ENCODE assay signal across 18 cellular contexts in the genomic region with DNA sequence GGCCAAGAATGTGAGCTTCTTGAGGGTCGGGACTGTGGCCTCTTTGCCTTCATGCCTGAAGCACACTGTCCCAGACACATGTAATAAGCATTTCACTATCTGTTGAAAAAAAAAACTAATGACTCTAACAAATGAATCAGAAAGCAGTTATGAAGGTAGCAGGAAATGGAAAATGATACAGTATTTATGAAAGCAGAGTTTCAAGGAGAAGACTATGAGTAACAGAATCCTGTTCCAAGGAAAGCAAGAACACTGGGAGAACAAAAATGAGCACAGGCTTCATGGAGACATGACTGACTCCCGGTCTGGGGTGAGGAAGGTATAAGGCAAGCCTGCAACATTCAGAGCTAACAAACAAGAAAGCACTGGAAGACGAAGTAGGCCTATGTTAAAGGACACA.
A peak's percentile ranks its signal among the peaks of the same experiment; 100 is the strongest.
DNase-seq lines count a peak whose midpoint lies in the region; ATAC-seq and TF ChIP-seq lines count a peak whose summit lies in the region.
"Had no signal": no experiment of that assay in that cellular context is flagged by ENCODE, and none has a peak within 500 bp of the region (broad histone marks: within the 10 kb centered on the region; RNA-seq: fewer than 3 reads in every experiment).

No MANE protein-coding gene starts in this region.

- no peaks in the 10 kb centered on the region for H3K9me3 Mint-ChIP-seq in GM23338
- H3K9me3 Mint-ChIP-seq in activated T-cell treated with anti-CD3 and anti-CD28 coated beads, Interleukin-2, amount 50 U/mL, for 24 hours = no peaks in the 10 kb centered on the region

- WGBS in mammary epithelial cell (ENCODE audit: low coverage, missing lambda C conversion rate) = 67% methylated on average over 3 of the region's 3 CpGs

- H3K27me3 Mint-ChIP-seq in GM23338 (ENCODE audit: insufficient read depth, low read depth, poor library complexity) = no peaks in the 10 kb centered on the region
- H3K27me3 Mint-ChIP-seq in activated T-cell treated with anti-CD3 and anti-CD28 coated beads, Interleukin-2, amount 50 U/mL, for 24 hours = peaks cover 8% of the 10 kb centered on the region
- H3K27me3 Mint-ChIP-seq: B cell had no signal

- TF ChIP-seq CTCF in AG04450 (IDR thresholded peaks at IDR 0.05; ENCODE audit: low read depth, low read length) (no peak), GM23338 (conservative IDR thresholded peaks at IDR 0.05; ENCODE audit: low read depth in 2 of 2) (no peak), mammary epithelial cell (conservative IDR thresholded peaks at IDR 0.05 in 1 of 2, IDR thresholded peaks at IDR 0.05 in 1 of 2; ENCODE audit: extremely low read depth in 1 of 2, insufficient read depth in 1 of 2, low read depth in 1 of 2, low read length in 2 of 2) (no peak)

- no peaks in the 10 kb centered on the region; the same call in 2 of the 3 replicates for H3K36me3 Mint-ChIP-seq in GM23338 (ENCODE audit: low read depth)
- H3K36me3 Mint-ChIP-seq in activated T-cell treated with anti-CD3 and anti-CD28 coated beads, Interleukin-2, amount 50 U/mL, for 24 hours (ENCODE audit: low read depth) = no peaks in the 10 kb centered on the region

- peaks cover 5% of the 10 kb centered on the region; the same call in 1 of the 2 replicates for H3K9me3 ChIP-seq in AG04450 (ENCODE audit: control insufficient read depth, insufficient read depth, low read length)
- no peaks in the 10 kb centered on the region for H3K9me3 ChIP-seq in mammary epithelial cell (replicated peaks; ENCODE audit: insufficient read depth, low read length)
- H3K9me3 ChIP-seq: adrenal gland, right lobe of liver, SJSA1, transverse colon had no signal

- H3F3A ChIP-seq in GM23338 (replicated peaks; ENCODE audit: low read depth) = no peaks in the 10 kb centered on the region

- H3K4me1 Mint-ChIP-seq in GM23338 = peaks cover 8% of the 10 kb centered on the region; the same call in 2 of the 3 replicates
- no peaks in the 10 kb centered on the region for H3K4me1 Mint-ChIP-seq in activated T-cell treated with anti-CD3 and anti-CD28 coated beads, Interleukin-2, amount 50 U/mL, for 24 hours (ENCODE audit: low read depth)
- H3K4me1 Mint-ChIP-seq: B cell had no signal

- no peak overlapping the region for H3K4me3 Mint-ChIP-seq in GM23338
- no peak overlapping the region for H3K4me3 Mint-ChIP-seq in activated T-cell treated with anti-CD3 and anti-CD28 coated beads, Interleukin-2, amount 50 U/mL, for 24 hours
- H3K4me3 Mint-ChIP-seq: activated T-cell treated with anti-CD3 and anti-CD28 coated beads, Interleukin-2, amount 50 U/mL, for 4 hours; B cell; neural crest cell had no signal

- no peak for DNase-seq in AG04450 (ENCODE audit: low read depth, low spot score)
- no peak for DNase-seq in GM23338 (ENCODE audit: low spot score)
- DNase-seq in mammary epithelial cell = peak; percentile 62
- DNase-seq in hepatic stellate cell (ENCODE audit: low spot score) = peak; percentile 46
- DNase-seq in SKM-1 treated with dmso at 0.1 percent for 144 hours (lab: John Stamatoyannopoulos, UW; ENCODE audit: unreplicated experiment) = no peak
- no peak for DNase-seq in activated T-cell treated with anti-CD3 and anti-CD28 coated beads, Interleukin-2, amount 50 U/mL, for 24 hours
- DNase-seq: activated T-cell treated with anti-CD3 and anti-CD28 coated beads, Interleukin-2, amount 50 U/mL, for 4 hours; KG1; NCI-H1436; right lobe of liver; stimulated activated CD4-positive, alpha-beta T cell treated with anti-CD3 and anti-CD28 coated beads, Interleukin-4, amount 100 ng/mL, for 4 hours; transverse colon had no signal

- H3K4me3 ChIP-seq in AG04450 (ENCODE audit: low read depth, low read length) = no peak overlapping the region
- no peak overlapping the region for H3K4me3 ChIP-seq in GM23338
- H3K4me3 ChIP-seq in mammary epithelial cell (replicated peaks in 1 of 3; ENCODE audit: insufficient read depth in 1 of 3, low read depth in 2 of 3, low read length in 3 of 3) = no peak overlapping the region
- H3K4me3 ChIP-seq: adrenal gland, right lobe of liver, SJSA1, transverse colon had no signal

- in situ Hi-C loops in mammary epithelial cell (cut with MboI; ENCODE audit: low sequenced_read_pairs in 2 of 2) = no loop called here

- no peaks in the 10 kb centered on the region; the same call in 1 of the 2 replicates for H3K4me1 ChIP-seq in GM23338 (ENCODE audit: insufficient read depth)
- peaks cover 4% of the 10 kb centered on the region for H3K4me1 ChIP-seq in mammary epithelial cell (ENCODE audit: insufficient read depth, low read length)
- H3K4me1 ChIP-seq: adrenal gland, right lobe of liver, SJSA1, transverse colon had no signal

- H3K27ac ChIP-seq in AG04450 (ENCODE audit: low read depth, low read length) (peak overlapping the region; percentile 74), GM23338 (ENCODE audit: low read depth) (no peak overlapping the region), mammary epithelial cell (ENCODE audit: insufficient read depth, low read depth, low read length) (no peak overlapping the region)
- H3K27ac ChIP-seq: right lobe of liver, SJSA1, transverse colon had no signal

- H3K27ac Mint-ChIP-seq in GM23338 = no peak overlapping the region
- H3K27ac Mint-ChIP-seq in activated T-cell treated with anti-CD3 and anti-CD28 coated beads, Interleukin-2, amount 50 U/mL, for 24 hours = no peak overlapping the region
- H3K27ac Mint-ChIP-seq: B cell had no signal

- no peaks in the 10 kb centered on the region for H4K20me1 ChIP-seq in GM23338 (replicated peaks; ENCODE audit: insufficient read depth)
- no peaks in the 10 kb centered on the region for H4K20me1 ChIP-seq in mammary epithelial cell (ENCODE audit: insufficient read depth, low read length)

- H3K9me2 ChIP-seq in GM23338 (ENCODE audit: insufficient read depth) = no peaks in the 10 kb centered on the region

- H3K36me3 ChIP-seq in GM23338 (ENCODE audit: insufficient read depth) (no peaks in the 10 kb centered on the region), mammary epithelial cell (ENCODE audit: insufficient read depth, low read length) (no peaks in the 10 kb centered on the region)
- H3K36me3 ChIP-seq: adrenal gland, right lobe of liver, SJSA1, transverse colon had no signal

- no peaks in the 10 kb centered on the region for H3K79me2 ChIP-seq in GM23338 (replicated peaks; ENCODE audit: insufficient read depth)
- no peaks in the 10 kb centered on the region for H3K79me2 ChIP-seq in mammary epithelial cell (ENCODE audit: insufficient read depth, low read length)

- H3K9ac ChIP-seq in mammary epithelial cell (ENCODE audit: insufficient read depth, low read length) = no peak overlapping the region

- CTCF ChIA-PET in AG04450 (lab: Charles Lee) = no interaction called here
- CTCF ChIA-PET in mammary epithelial cell (lab: Charles Lee; ENCODE audit: low non-redundant PET) = no interaction called here

- no peak overlapping the region for H3K4me2 ChIP-seq in GM23338
- H3K4me2 ChIP-seq in mammary epithelial cell (ENCODE audit: insufficient read depth, low read depth, low read length) = no peak overlapping the region

- H3K27me3 ChIP-seq in AG04450 (ENCODE audit: control insufficient read depth, insufficient read depth, low read length) (no peaks in the 10 kb centered on the region), GM23338 (ENCODE audit: insufficient read depth) (no peaks in the 10 kb centered on the region), mammary epithelial cell (ENCODE audit: insufficient read depth, low read length) (peaks cover 2% of the 10 kb centered on the region)
- H3K27me3 ChIP-seq: adrenal gland, right lobe of liver, SJSA1, transverse colon had no signal

- dilution Hi-C loops in mammary epithelial cell (cut with HindIII; ENCODE audit: low sequenced_read_pairs) = no loop called here

- no TSS peak for BruUV-seq in mammary epithelial cell (replicated peaks; lab: Mats Ljungman, UMichigan)

- intact Hi-C loops in mammary epithelial cell (cut with micrococcal nuclease) = no loop called here

- no peak for ATAC-seq in GM23338
- ATAC-seq in GM21423 (IDR thresholded peaks at IDR 0.05; ENCODE audit: unreplicated experiment) = no peak
- ATAC-seq in GM19397 (IDR thresholded peaks at IDR 0.05; ENCODE audit: unreplicated experiment) = no peak
- ATAC-seq: activated T-cell treated with anti-CD3 and anti-CD28 coated beads, Interleukin-2, amount 50 U/mL, for 4 hours; right lobe of liver had no signal

- H2AFZ ChIP-seq in GM23338 (peak overlapping the region; percentile 56; the same call in 1 of the 2 replicates), mammary epithelial cell (ENCODE audit: low read depth, low read length) (peak overlapping the region; percentile 68)

- POLR2A ChIA-PET in AG04450 (lab: Yijun Ruan, JAX) = no interaction called here

TF ChIP-seq in GM23338, 12 proteins besides CTCF, POLR2A, EP300 and RAD21 (continues in another document):
- TF ChIP-seq NANOG (IDR thresholded peaks at IDR 0.05; ENCODE audit: borderline replicate concordance) = no peak
- no peak for TF ChIP-seq ZNF114 (CRISPR knock-in tag; IDR thresholded peaks at IDR 0.05)
- TF ChIP-seq, protein P1, sequence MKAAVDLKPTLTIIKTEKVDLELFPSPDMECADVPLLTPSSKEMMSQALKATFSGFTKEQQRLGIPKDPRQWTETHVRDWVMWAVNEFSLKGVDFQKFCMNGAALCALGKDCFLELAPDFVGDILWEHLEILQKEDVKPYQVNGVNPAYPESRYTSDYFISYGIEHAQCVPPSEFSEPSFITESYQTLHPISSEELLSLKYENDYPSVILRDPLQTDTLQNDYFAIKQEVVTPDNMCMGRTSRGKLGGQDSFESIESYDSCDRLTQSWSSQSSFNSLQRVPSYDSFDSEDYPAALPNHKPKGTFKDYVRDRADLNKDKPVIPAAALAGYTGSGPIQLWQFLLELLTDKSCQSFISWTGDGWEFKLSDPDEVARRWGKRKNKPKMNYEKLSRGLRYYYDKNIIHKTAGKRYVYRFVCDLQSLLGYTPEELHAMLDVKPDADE (IDR thresholded peaks at IDR 0.05) = no peak
- TF ChIP-seq JUNB (IDR thresholded peaks at IDR 0.05; ENCODE audit: unreplicated experiment) = no peak
- TF ChIP-seq EZH2phosphoT487 (IDR thresholded peaks at IDR 0.05; ENCODE audit: unreplicated experiment) = no peak

Comparison
In these comparisons a context has a peak if more than half of its experiments do, and no peak if none do; other contexts are left out.
1. DNase-seq: peak in mammary epithelial cell (single experiment) and hepatic stellate cell (single experiment); none in AG04450 (single experiment), GM23338 (single experiment), SKM-1 treated with dmso at 0.1 percent for 144 hours (single experiment) and activated T-cell treated with anti-CD3 and anti-CD28 coated beads, Interleukin-2, amount 50 U/mL, for 24 hours (single experiment).